21 cellular contexts compared by ENCODE assay signal in the genomic region with DNA sequence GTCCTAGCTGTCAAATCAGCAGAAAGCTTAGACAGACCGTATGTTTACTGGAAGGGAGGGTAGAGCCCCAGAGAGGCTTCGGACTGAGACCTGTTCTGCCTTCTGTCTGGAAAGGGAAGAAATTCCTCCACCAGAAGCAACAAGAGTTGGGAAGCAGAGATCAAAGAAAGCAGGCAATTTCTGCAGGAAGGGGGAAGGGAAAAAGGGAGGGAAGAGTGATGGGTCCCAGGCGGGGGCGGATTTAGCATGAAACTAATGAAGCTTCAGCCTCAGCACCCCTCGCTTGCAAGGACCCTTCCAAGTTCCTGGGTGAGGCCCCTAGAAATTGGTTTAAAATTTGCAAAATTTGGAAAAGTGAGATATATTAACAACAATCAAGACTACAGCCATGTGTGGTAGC. TPM values are rescaled to one million over a fixed set of nuclear protein-coding genes. Genes with fewer than 3 reads are reported as not detected.
DNase-seq lines count a peak whose midpoint lies in the region; ATAC-seq, FAIRE-seq and TF ChIP-seq lines count a peak whose summit lies in the region.
"Had no signal": no experiment of that assay in that cellular context is flagged by ENCODE, and none has a peak within 500 bp of the region (broad histone marks: within the 10 kb centered on the region; RNA-seq: fewer than 3 reads in every experiment).

No MANE protein-coding gene starts in this region.

- H3K27ac ChIP-seq in GM23338 (ENCODE audit: low read depth) (no peak overlapping the region), K562 (ENCODE audit: extremely low read depth, low read depth, low read length) (no peak overlapping the region), neural progenitor cell (no peak overlapping the region)
- H3K27ac ChIP-seq: BLaER1, C4-2B had no signal

- ATAC-seq in GM23338 (no peak), K562 (no peak), GM18519 (IDR thresholded peaks at IDR 0.05; ENCODE audit: low FRiP score, unreplicated experiment) (no peak)
- ATAC-seq: CD8-positive, alpha-beta T cell; GM12878 had no signal

- H3K27ac Mint-ChIP-seq in GM23338, result no peak overlapping the region
- peak overlapping the region; percentile 18 to 66 (median 32) for H3K27ac Mint-ChIP-seq in nephron
- no peak overlapping the region for H3K27ac Mint-ChIP-seq in neural progenitor cell
- H3K27ac Mint-ChIP-seq: B cell; CD4-positive, CD25-positive, alpha-beta regulatory T cell; CD8-positive, alpha-beta T cell had no signal

- POLR2A ChIA-PET in K562 (lab: Yijun Ruan, JAX), result interaction anchor here (0.6 kb wide), 1 partner anchor 25 kb away, joined by 4 read pairs; no protein-coding TSS in a partner anchor

- no peak for TF ChIP-seq RAD21 in K562 (CRISPR knock-in tag; conservative IDR thresholded peaks at IDR 0.05 in 1 of 2, IDR thresholded peaks at IDR 0.05 in 1 of 2)

- H3K27me3 Mint-ChIP-seq in GM23338 (ENCODE audit: insufficient read depth, low read depth, poor library complexity) (peaks cover 5% of the 10 kb centered on the region), nephron (ENCODE audit: low read depth) (peaks cover 3% of the 10 kb centered on the region), neural progenitor cell (ENCODE audit: insufficient read depth, low read depth) (peaks cover 13% of the 10 kb centered on the region)
- H3K27me3 Mint-ChIP-seq: B cell; CD4-positive, CD25-positive, alpha-beta regulatory T cell had no signal

- 0 out of 2 replicates have a peak, but pooled peaks cover 4% of the 10 kb centered on the region for H3K36me3 ChIP-seq in GM23338 (ENCODE audit: insufficient read depth)
- no peaks in the 10 kb centered on the region for H3K36me3 ChIP-seq in K562 (ENCODE audit: control insufficient read depth, insufficient read depth, low read length)
- H3K36me3 ChIP-seq in neural progenitor cell, result no peaks in the 10 kb centered on the region
- H3K36me3 ChIP-seq: BLaER1 had no signal

- peaks cover 4% of the 10 kb centered on the region for H3K9me1 ChIP-seq in K562 (ENCODE audit: control insufficient read depth, insufficient read depth, low read length)

- CTCF ChIA-PET in K562 (lab: Yijun Ruan, JAX; ENCODE audit: low intra/inter-chr PET ratio), result no interaction called here

- peaks cover 4% of the 10 kb centered on the region; the same call in 1 of the 2 replicates for H3K4me1 ChIP-seq in GM23338 (ENCODE audit: insufficient read depth)
- peaks cover 6 to 8% of the 10 kb centered on the region in 2 experiments; a peak in 4 of 5 replicates for H3K4me1 ChIP-seq in K562 (replicated peaks in 1 of 2; ENCODE audit: control insufficient read depth in 2 of 2, insufficient read depth in 2 of 2, low read length in 2 of 2)
- H3K4me1 ChIP-seq in neural progenitor cell, result peaks cover 6% of the 10 kb centered on the region

- 57% methylated on average over 5 of the region's 5 CpGs for WGBS in K562 (ENCODE audit: insufficient coverage, low coverage, missing lambda C conversion rate)

- peaks cover 25% of the 10 kb centered on the region for H3K9me3 Mint-ChIP-seq in GM23338
- H3K9me3 Mint-ChIP-seq in nephron, result peaks cover 20% of the 10 kb centered on the region
- H3K9me3 Mint-ChIP-seq in neural progenitor cell, result peaks cover 20% of the 10 kb centered on the region

- H3K4me3 ChIP-seq in GM23338 (no peak overlapping the region), K562 (no peak overlapping the region), neural progenitor cell (no peak overlapping the region)
- H3K4me3 ChIP-seq: BLaER1, GM12878 had no signal

- intact Hi-C loops in K562 (cut with micrococcal nuclease), result no loop called here

- no peaks in the 10 kb centered on the region for H4K20me1 ChIP-seq in GM23338 (replicated peaks; ENCODE audit: insufficient read depth)
- H4K20me1 ChIP-seq in K562 (replicated peaks; ENCODE audit: control insufficient read depth, insufficient read depth, low read length), result no peaks in the 10 kb centered on the region
- H4K20me1 ChIP-seq in neural progenitor cell (ENCODE audit: low read depth), result no peaks in the 10 kb centered on the region
- H4K20me1 ChIP-seq: BLaER1 had no signal

- H3K9me3 ChIP-seq in K562 (replicated peaks; ENCODE audit: control insufficient read depth, insufficient read depth, low read depth, low read length) (no peaks in the 10 kb centered on the region), neural progenitor cell (ENCODE audit: low read depth) (peaks cover 4% of the 10 kb centered on the region)

- H3K9ac ChIP-seq in K562 (ENCODE audit: insufficient read depth in 1 of 2, low read depth in 2 of 2, low read length in 2 of 2) (no peak overlapping the region), neural progenitor cell (no peak overlapping the region)
- H3K9ac ChIP-seq: BLaER1 had no signal

- TF ChIP-seq CTCF in GM23338 (conservative IDR thresholded peaks at IDR 0.05; ENCODE audit: low read depth in 2 of 2) (no peak), K562 (IDR thresholded peaks at IDR 0.05 in 2 of 3, conservative IDR thresholded peaks at IDR 0.05 in 1 of 3; ENCODE audit: insufficient read depth in 2 of 3, low read depth in 1 of 3, low read length in 3 of 3) (no peak), nephron (IDR thresholded peaks at IDR 0.05; ENCODE audit: unreplicated experiment in 3 of 3) (no peak), neural progenitor cell (IDR thresholded peaks at IDR 0.05) (no peak)

- no peaks in the 10 kb centered on the region for H3F3A ChIP-seq in GM23338 (replicated peaks; ENCODE audit: low read depth)
- H3F3A ChIP-seq in neural progenitor cell (ENCODE audit: low read depth), result no peaks in the 10 kb centered on the region

- DNase-seq in GM23338 (ENCODE audit: low spot score) (no peak), K562 (ENCODE audit: extremely low read depth in 1 of 4, low spot score in 3 of 4) (no peak), neural progenitor cell (ENCODE audit: low spot score) (no peak), frontal cortex (ENCODE audit: low spot score in 2 of 2) (no peak), T1000 (lab: John Stamatoyannopoulos, UW) (no peak), NCI-H510A (lab: John Stamatoyannopoulos, UW) (no peak)
- DNase-seq: Caco-2; CD4-positive, CD25-positive, alpha-beta regulatory T cell; CD8-positive, alpha-beta T cell; DMS153; DND-41; GOT3; H7; HCEC 1CT had no signal

- no peak overlapping the region for H3K4me3 Mint-ChIP-seq in GM23338
- no peak overlapping the region for H3K4me3 Mint-ChIP-seq in nephron
- no peak overlapping the region for H3K4me3 Mint-ChIP-seq in neural progenitor cell
- H3K4me3 Mint-ChIP-seq: B cell; CD4-positive, CD25-positive, alpha-beta regulatory T cell; CD8-positive, alpha-beta T cell had no signal

- TF ChIP-seq POLR2A in K562 (conservative IDR thresholded peaks at IDR 0.05), result no peak

- FAIRE-seq in K562 (lab: Jason Lieb, UNC) (no peak), frontal cortex (lab: Jason Lieb, UNC) (no peak)
- FAIRE-seq: G401.6, GM12878 had no signal

- in situ Hi-C loops in K562 (cut with MboI), result no loop called here

- H3K4me1 Mint-ChIP-seq in GM23338 (peaks cover 5% of the 10 kb centered on the region; the same call in 2 of the 3 replicates), nephron (peaks cover 12% of the 10 kb centered on the region), neural progenitor cell (peaks cover 15% of the 10 kb centered on the region)

- H3K27me3 ChIP-seq in GM23338 (ENCODE audit: insufficient read depth), result no peaks in the 10 kb centered on the region
- no peaks in the 10 kb centered on the region for H3K27me3 ChIP-seq in K562 (ENCODE audit: control insufficient read depth in 2 of 2, insufficient read depth in 2 of 2, low read length in 2 of 2)
- no peaks in the 10 kb centered on the region for H3K27me3 ChIP-seq in neural progenitor cell
- H3K27me3 ChIP-seq: BLaER1 had no signal

- BruUV-seq in K562 (replicated peaks; lab: Mats Ljungman, UMichigan), result no TSS peak

- no peak for TF ChIP-seq EP300 in K562 (IDR thresholded peaks at IDR 0.05; ENCODE audit: low read length)

- H3K79me2 ChIP-seq in GM23338 (replicated peaks; ENCODE audit: insufficient read depth) (no peaks in the 10 kb centered on the region), K562 (ENCODE audit: control insufficient read depth, insufficient read depth, low read length) (no peaks in the 10 kb centered on the region), neural progenitor cell (ENCODE audit: low read depth) (no peaks in the 10 kb centered on the region)

- H3K4me2 ChIP-seq in GM23338 (no peak overlapping the region), K562 (ENCODE audit: insufficient read depth, low read length) (no peak overlapping the region), neural progenitor cell (no peak overlapping the region)
- H3K4me2 ChIP-seq: BLaER1 had no signal

- H3K36me3 Mint-ChIP-seq in GM23338 (ENCODE audit: low read depth), result peaks cover 12% of the 10 kb centered on the region
- peaks cover 11% of the 10 kb centered on the region for H3K36me3 Mint-ChIP-seq in nephron (ENCODE audit: low read depth)
- H3K36me3 Mint-ChIP-seq in neural progenitor cell, result no peaks in the 10 kb centered on the region
- H3K36me3 Mint-ChIP-seq: CD4-positive, CD25-positive, alpha-beta regulatory T cell; CD8-positive, alpha-beta T cell had no signal

- H2AFZ ChIP-seq in GM23338, result peak overlapping the region; percentile 72; the same call in 1 of the 2 replicates
- H2AFZ ChIP-seq in K562 (ENCODE audit: low read depth, low read length), result peak overlapping the region; percentile 38; the same call in 1 of the 2 replicates
- H2AFZ ChIP-seq in neural progenitor cell (replicated peaks), result peak overlapping the region; percentile 28

- no peaks in the 10 kb centered on the region for H3K9me2 ChIP-seq in GM23338 (ENCODE audit: insufficient read depth)

RNA-seq across cellular contexts. Expression of a gene that starts 26.6 kb away (rescaled TPM):
- 19.9 and 22.5 TPM in 2 replicates for total RNA-seq in GM23338 (2014; rRNA removed; shearing (Covaris generic))
- polyA plus RNA-seq in GM23338 (2016; fragmentation: Nextera tagmentation; extraction: Ambion mirVana), result 4.7 and 5.3 TPM in 2 replicates
- total RNA-seq in K562 (2011; cell fraction: chromatin; rRNA removed; ENCODE audit: low replicate concordance), result 56.4 and 57.9 TPM in 2 replicates
- total RNA-seq in K562 (2011; cell fraction: nucleolus; rRNA removed), result 30.9 and 35.8 TPM in 2 replicates
- 54.3 and 85.3 TPM in 2 replicates for total RNA-seq in K562 (2011; cell fraction: nucleoplasm; rRNA removed)
- 28.9 and 32.8 TPM in 2 replicates for total RNA-seq in K562 (2014; rRNA removed)
- 63.8 and 70.0 TPM in 2 replicates for total RNA-seq in K562 (2014; rRNA removed; fragmentation: Illumina TruSeq; extraction: Trizol)
- total RNA-seq in K562 (2015; rRNA removed; fragmentation: Illumina TruSeq; extraction: Trizol), result 51.2 and 56.6 TPM in 2 replicates
- total RNA-seq in K562 (2021), result 61.3 and 67.5 TPM in 2 replicates
- 45.5 and 47.7 TPM in 2 replicates for polyA plus RNA-seq in K562 (2011; rRNA removed)
- 16.7 and 30.0 TPM in 2 replicates for polyA plus RNA-seq in K562 (2011; cell fraction: cytosol; rRNA removed)
- 16.0 and 22.1 TPM in 2 replicates for polyA plus RNA-seq in K562 (2011; cell fraction: nucleus; rRNA removed)
- polyA plus RNA-seq in K562 (2012), result 24.4 and 27.6 TPM in 2 replicates
- 37.7 and 42.9 TPM in 2 replicates for polyA plus RNA-seq in K562 (2014; fragmentation: Illumina TruSeq; extraction: Trizol)
- 10 to 100 TPM in 1 of 2 experiments, 1 to 10 TPM in 1; 7.2 to 10.7 TPM for polyA plus RNA-seq in K562 (2014; fragmentation: Nextera tagmentation; extraction: Ambion mirVana)
- polyA plus RNA-seq in K562 (2014; rRNA removed), result 25.5 and 29.2 TPM in 2 replicates
- 106 and 108 TPM in 2 replicates for polyA minus RNA-seq in K562 (2011; rRNA and poly(A)+ RNA removed)
- 36.5 and 48.0 TPM in 2 replicates for polyA minus RNA-seq in K562 (2011; cell fraction: cytosol; rRNA and poly(A)+ RNA removed)
- 9.8 and 19.0 TPM in 2 replicates for polyA minus RNA-seq in K562 (2011; cell fraction: nucleus; rRNA and poly(A)+ RNA removed)
- total RNA-seq in neural progenitor cell (ENCODE audit: low replicate concordance), result 29.3 and 33.8 TPM in 2 replicates
- total RNA-seq in frontal cortex, result 48.9 TPM

Comparison
In these comparisons a context has a peak if more than half of its experiments do, and no peak if none do; other contexts are left out.
1. H3K27ac Mint-ChIP-seq: peak in nephron (3 of 3); none in GM23338 (single experiment) and neural progenitor cell (single experiment).
2. Peak in every context shown above with its lines, with median percentiles within 50 percentile points of each other: H2AFZ ChIP-seq.